In the genomic region with DNA sequence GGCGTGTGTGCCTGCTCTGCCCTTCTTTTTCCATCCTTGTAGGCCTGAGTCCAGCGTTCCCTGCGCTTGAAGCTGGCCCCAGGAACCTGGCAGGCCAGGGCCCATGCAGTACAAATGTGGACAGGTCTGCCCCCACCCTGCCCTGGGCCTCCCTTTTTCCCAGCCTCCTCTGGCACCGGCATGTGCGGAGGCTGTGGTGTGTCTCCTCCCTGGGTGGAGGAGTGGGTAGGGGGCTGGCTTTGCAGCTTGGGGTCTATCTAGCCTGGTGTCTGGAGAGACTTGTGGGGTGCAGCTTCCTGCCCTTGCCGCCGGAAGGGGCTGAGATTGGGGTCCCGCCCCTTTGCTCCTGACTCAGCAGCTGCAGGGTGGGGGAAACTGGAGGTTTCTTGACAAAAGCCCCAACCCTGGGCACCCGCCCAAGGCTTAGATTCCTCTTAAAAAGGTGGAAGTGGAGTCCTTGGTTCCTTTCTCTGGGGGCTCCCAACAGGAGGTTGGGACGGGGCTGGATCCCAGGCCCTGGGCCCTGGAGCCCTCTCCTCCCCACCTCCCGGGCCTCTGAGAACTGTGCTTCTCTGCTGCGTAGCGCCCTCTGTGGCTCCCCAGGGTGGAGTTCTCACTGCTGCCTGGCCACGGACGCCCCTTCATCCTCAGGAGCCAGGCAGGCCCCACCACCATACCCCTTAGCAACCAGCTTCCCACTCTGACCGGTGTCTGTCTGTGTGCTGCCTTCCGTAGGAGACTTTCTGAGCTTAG, we compare ENCODE assay signal across 8 cellular contexts. TPM values are rescaled to one million over a fixed set of nuclear protein-coding genes. Genes with fewer than 3 reads are reported as not detected.
DNase-seq lines count a peak whose midpoint lies in the region; ATAC-seq and TF ChIP-seq lines count a peak whose summit lies in the region.

No MANE protein-coding gene starts in this region.

- H3K36me3 ChIP-seq in HEK293 (ENCODE audit: control insufficient read depth in 2 of 2, insufficient read depth in 1 of 2, low read length in 2 of 2) (no peaks in the 10 kb centered on the region), heart left ventricle (no peaks in the 10 kb centered on the region)

- H3K4me1 ChIP-seq in HEK293 (ENCODE audit: control insufficient read depth, insufficient read depth, low read length) (no peaks in the 10 kb centered on the region), heart left ventricle (peaks cover 36 to 100% (median 93%) of the 10 kb centered on the region in 12 donors)

- WGBS in heart left ventricle, 4 donors: 44 to 57% (median 49%) methylated on average over 15 to 17 of the region's 17 CpGs

- ATAC-seq in heart left ventricle: peak in 3 of 4 donors; percentile 1 to 7 (median 2)

- no peaks in the 10 kb centered on the region for H3K27me3 ChIP-seq in heart left ventricle

- CTCF ChIA-PET in HEK293 (lab: Yijun Ruan, JAX): interaction anchor here (0.6 kb wide), 1 partner anchor 103 kb away, joined by 3 read pairs; no protein-coding TSS in a partner anchor

- POLR2A ChIA-PET in HEK293 (lab: Yijun Ruan, JAX): interaction anchor here (1.7 kb wide), 1 partner anchor 11 kb away, joined by 4 read pairs; no protein-coding TSS in a partner anchor

- TF ChIP-seq CTCF in HEK293 (tag by site-specific recombination; IDR thresholded peaks at IDR 0.05) (no peak), heart left ventricle (IDR thresholded peaks at IDR 0.05) (peak in 5 of 12 donors; percentile 10 to 27 (median 19))

- no peak for TF ChIP-seq POLR2A in heart left ventricle (IDR thresholded peaks at IDR 0.05)

- no peak overlapping the region for H3K27ac ChIP-seq in HEK293 (ENCODE audit: extremely low read depth, low read depth, low read length)
- H3K27ac ChIP-seq in heart left ventricle: peak overlapping the region in 11 of 12 donors; percentile 16 to 94 (median 64)

- no peak overlapping the region for H3K4me3 ChIP-seq in HEK293 (ENCODE audit: low read depth, low read length)
- peak overlapping the region in 1 of 12 donors; percentile 6 for H3K4me3 ChIP-seq in heart left ventricle

- intact Hi-C loops in heart left ventricle (cut with DNase I): loop anchor here in 2 of 10 donors (5.0 kb wide), 1 partner anchor 33 kb away; no protein-coding TSS in a partner anchor

- H3K9me3 ChIP-seq in HEK293 (ENCODE audit: control insufficient read depth, insufficient read depth, low read depth, low read length) (no peaks in the 10 kb centered on the region), heart left ventricle (no peaks in the 10 kb centered on the region)

- peak; percentile 68 for DNase-seq in activated CD8-positive, alpha-beta memory T cell treated with anti-CD3 and anti-CD28 coated beads, Interleukin-2, amount 50 U/mL, for 48 hours
- DNase-seq in heart left ventricle: peak; percentile 69 to 85 (median 75)
- peak; percentile 63 for DNase-seq in stimulated activated CD8-positive, alpha-beta memory T cell treated with anti-CD3 and anti-CD28 coated beads, Interleukin-4, amount 100 ng/mL, for 48 hours
- no peak for DNase-seq in occipital lobe (lab: John Stamatoyannopoulos, UW)
- DNase-seq in middle frontal gyrus (ENCODE audit: extremely low spot score, low spot score): no peak
- no peak for DNase-seq in AG08396 (ENCODE audit: low spot score)
- no peak for DNase-seq in NCI-H1105 (lab: John Stamatoyannopoulos, UW)

TF ChIP-seq in HEK293, 187 proteins besides CTCF, POLR2A, EP300 and RAD21:
- TF ChIP-seq SCRT1 (tag by site-specific recombination; IDR thresholded peaks at IDR 0.05; ENCODE audit: borderline replicate concordance) (no peak), KLF1 (tag by site-specific recombination; IDR thresholded peaks at IDR 0.05) (0 out of 2 replicates have a peak, but pooled peaks have one; percentile 16)
TF ChIP-seq in HEK293: peak in this region for 1.

RNA-seq across cellular contexts. Expression of gene RXRA, which starts 18.0 kb away (rescaled TPM):
- total RNA-seq in heart left ventricle: 10 to 100 TPM; 45.5 to 87.9 (median 52.9) TPM
- 10 to 100 TPM; 54.9 to 55.8 TPM for polyA plus RNA-seq in heart left ventricle
- total RNA-seq in occipital lobe: 6.6 TPM

Comparison
In these comparisons a context has a peak if more than half of its experiments do, and no peak if none do; other contexts are left out.
1. DNase-seq: peak in activated CD8-positive, alpha-beta memory T cell treated with anti-CD3 and anti-CD28 coated beads, Interleukin-2, amount 50 U/mL, for 48 hours (single experiment), heart left ventricle (5 of 5) and stimulated activated CD8-positive, alpha-beta memory T cell treated with anti-CD3 and anti-CD28 coated beads, Interleukin-4, amount 100 ng/mL, for 48 hours (single experiment); none in occipital lobe (single experiment), middle frontal gyrus (single experiment), AG08396 (single experiment) and NCI-H1105 (single experiment).